In genomic region chr19:4640247-4641000, GRCh38 we compare ENCODE assay signal across 9 cellular contexts. TPM values are rescaled to one million over a fixed set of nuclear protein-coding genes. Genes with fewer than 3 reads are reported as not detected.
DNase-seq lines count a peak whose midpoint lies in the region; ATAC-seq and TF ChIP-seq lines count a peak whose summit lies in the region.
"Had no signal": no experiment of that assay in that cellular context is flagged by ENCODE, and none has a peak within 500 bp of the region (broad histone marks: within the 10 kb centered on the region; RNA-seq: fewer than 3 reads in every experiment).

No MANE protein-coding gene starts in this region.

- H3K4me3 Mint-ChIP-seq in T-helper 17 cell, result peak overlapping the region; percentile 96

- H3K27ac ChIP-seq in iPS-18a (ENCODE audit: low read length) (no peak overlapping the region), spleen (peak overlapping the region; percentile 24 to 90 (median 83))

- H3K4me3 ChIP-seq in iPS-18a (ENCODE audit: low read length) (peak overlapping the region; percentile 57), spleen (peak overlapping the region; percentile 82 to 97 (median 84))

- no peak overlapping the region for H3K9ac ChIP-seq in iPS-18a (ENCODE audit: low read length)

- H3K36me3 ChIP-seq in iPS-18a (ENCODE audit: control insufficient read depth, low read depth, low read length) (no peaks in the 10 kb centered on the region), spleen (peaks cover 0 to 7% (median 0%) of the 10 kb centered on the region in 6 donors)

- H3K9me3 ChIP-seq in T-helper 17 cell (ENCODE audit: control insufficient read depth, low read length, poor library complexity, severe bottlenecking) (no peaks in the 10 kb centered on the region), iPS-18a (ENCODE audit: control insufficient read depth, low read depth, low read length) (no peaks in the 10 kb centered on the region), spleen (no peaks in the 10 kb centered on the region)
- H3K9me3 ChIP-seq: body of pancreas had no signal

- H3K4me1 ChIP-seq in iPS-18a (ENCODE audit: control insufficient read depth, low read depth, low read length) (no peaks in the 10 kb centered on the region), spleen (peaks cover 16 to 87% (median 66%) of the 10 kb centered on the region in 6 donors)

- no peak for TF ChIP-seq POLR2A in spleen (IDR thresholded peaks at IDR 0.05)

- no peak for ATAC-seq in T-helper 17 cell
- ATAC-seq in GM18909 (IDR thresholded peaks at IDR 0.05; ENCODE audit: poor library complexity, unreplicated experiment), result no peak
- no peak for ATAC-seq in HG03565 (IDR thresholded peaks at IDR 0.05; ENCODE audit: unreplicated experiment)
- ATAC-seq: body of pancreas had no signal

- no peaks in the 10 kb centered on the region for H3K27me3 Mint-ChIP-seq in T-helper 17 cell

- WGBS in spleen, 5 donors, result 59 to 80% (median 67%) methylated on average over 11 to 17 of the region's 17 CpGs

- peaks cover 15% of the 10 kb centered on the region for H3K27me3 ChIP-seq in iPS-18a (ENCODE audit: control insufficient read depth, insufficient read depth, low read length)
- peaks cover 0 to 4% (median 0%) of the 10 kb centered on the region in 7 donors for H3K27me3 ChIP-seq in spleen (replicated peaks in 1 of 7)
- H3K27me3 ChIP-seq: body of pancreas had no signal

- H3K36me3 Mint-ChIP-seq in T-helper 17 cell (ENCODE audit: low read depth), result no peaks in the 10 kb centered on the region

- intact Hi-C loops in spleen (cut with DNase I; ENCODE audit: low total_unique reads), result no loop called here

- peak overlapping the region; percentile 100 for H3K27ac Mint-ChIP-seq in T-helper 17 cell

- H3K4me1 Mint-ChIP-seq in T-helper 17 cell, result peaks cover 18% of the 10 kb centered on the region

- no peak for TF ChIP-seq CTCF in spleen (IDR thresholded peaks at IDR 0.05 in 8 of 11, conservative IDR thresholded peaks at IDR 0.05 in 3 of 11)

- DNase-seq in NCI-H1417 (lab: John Stamatoyannopoulos, UW) (peak in 2 of 3 experiments; percentile 41 to 74), NCI-H1417 treated with DMSO at 0.1 percent for 48 hours (lab: John Stamatoyannopoulos, UW) (no peak), T-helper 17 cell (no peak), spleen (peak; percentile 82)
- DNase-seq in effector CD4-positive, alpha-beta T cell, result no peak

RNA-seq across cellular contexts. Expression of gene TNFAIP8L1, which starts 1.1 kb away (rescaled TPM):
- 10 to 100 TPM; 14.9 to 18.3 TPM for total RNA-seq in T-helper 17 cell
- 10 to 100 TPM; 21.6 to 39.8 (median 27.5) TPM for total RNA-seq in spleen
- 10 to 100 TPM; 12.5 to 36.7 (median 13.8) TPM for polyA plus RNA-seq in spleen

RNA-seq across cellular contexts. Expression of gene MYDGF, which starts 29.7 kb away (rescaled TPM):
- total RNA-seq in T-helper 17 cell (10 to 100 TPM; 33.9 to 37.9 TPM), spleen (100 to 1,000 TPM in 1 of 7 donors, 10 to 100 TPM in 6; 39.7 to 100 (median 66.3) TPM)
- 10 to 100 TPM; 39.0 to 72.5 (median 62.6) TPM for polyA plus RNA-seq in spleen

Comparison
In these comparisons a context has a peak if more than half of its experiments do, and no peak if none do; other contexts are left out.
1. DNase-seq: peak in NCI-H1417 (2 of 3) and spleen (single experiment); none in NCI-H1417 treated with DMSO at 0.1 percent for 48 hours (single experiment), T-helper 17 cell (0 of 3) and effector CD4-positive, alpha-beta T cell (single experiment).